Comparison of ENCODE assay signal across 18 cellular contexts in the genomic region with DNA sequence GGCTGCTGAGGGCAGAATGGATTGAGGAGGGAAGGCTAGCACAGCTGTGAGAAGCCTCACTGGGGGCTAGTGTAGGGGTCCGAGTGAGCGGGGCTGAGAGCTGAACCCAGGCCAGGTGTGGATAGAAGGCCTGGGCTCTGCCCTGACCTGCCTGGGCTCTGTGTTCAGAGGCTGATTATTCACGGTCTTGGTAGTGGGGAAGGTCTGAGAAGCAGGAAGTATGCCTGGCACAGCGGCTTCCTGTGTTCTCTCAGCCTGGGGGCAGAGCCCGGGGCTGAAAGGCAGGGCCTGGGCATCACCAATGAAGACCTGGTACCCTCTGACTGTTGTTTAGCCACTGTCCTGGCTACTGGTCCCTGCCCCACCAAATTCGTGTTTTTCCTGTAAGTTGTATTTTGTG.
DNase-seq lines count a peak whose midpoint lies in the region; ATAC-seq and TF ChIP-seq lines count a peak whose summit lies in the region.
"Had no signal": no experiment of that assay in that cellular context is flagged by ENCODE, and none has a peak within 500 bp of the region (broad histone marks: within the 10 kb centered on the region; RNA-seq: fewer than 3 reads in every experiment).

No MANE protein-coding gene starts in this region.

- 0 out of 20 replicates have a peak overlapping the region, but pooled peaks of 1 of the 10 experiments have one; percentile 23 for H3K4me3 ChIP-seq in BLaER1 treated with 17β-estradiol and CSF1 and Interleukin-3, amounts not matched to agents 10 nM and 100 nM
- H3K4me3 ChIP-seq in brain microvascular endothelial cell (ENCODE audit: low read depth, low read length), result no peak overlapping the region
- H3K4me3 ChIP-seq: right lobe of liver, suprapubic skin had no signal

- peaks cover 8 to 17% (median 12%) of the 10 kb centered on the region in 11 experiments; a peak in 20 of 22 replicates for H3K9me3 ChIP-seq in BLaER1 treated with 17β-estradiol and CSF1 and Interleukin-3, amounts not matched to agents 10 nM and 100 nM (replicated peaks in 1 of 11)
- H3K9me3 ChIP-seq: right lobe of liver, suprapubic skin had no signal

- no peaks in the 10 kb centered on the region for H4K20me1 ChIP-seq in BLaER1 treated with 17β-estradiol and CSF1 and Interleukin-3, amounts not matched to agents 10 nM and 100 nM

- H3K9me3 Mint-ChIP-seq in activated naive CD8-positive, alpha-beta T cell treated with anti-CD3 and anti-CD28 coated beads for 36 hours, result peaks cover 5% of the 10 kb centered on the region

- TF ChIP-seq CTCF in brain microvascular endothelial cell (IDR thresholded peaks at IDR 0.05; ENCODE audit: low read depth, low read length, missing control alignments), result no peak

- H3K9ac ChIP-seq in BLaER1 treated with 17β-estradiol and CSF1 and Interleukin-3, amounts not matched to agents 10 nM and 100 nM, result peak overlapping the region in 8 of 11 experiments; percentile 13 to 52 (median 44); a peak in 10 of 22 replicates

- H3K27ac Mint-ChIP-seq in activated naive CD8-positive, alpha-beta T cell treated with anti-CD3 and anti-CD28 coated beads for 36 hours, result peak overlapping the region; percentile 32

- no peaks in the 10 kb centered on the region for H3K27me3 Mint-ChIP-seq in activated naive CD8-positive, alpha-beta T cell treated with anti-CD3 and anti-CD28 coated beads for 36 hours

- no peaks in the 10 kb centered on the region for H3K36me3 ChIP-seq in BLaER1 treated with 17β-estradiol and CSF1 and Interleukin-3, amounts not matched to agents 10 nM and 100 nM
- H3K36me3 ChIP-seq in brain microvascular endothelial cell (replicated peaks), result no peaks in the 10 kb centered on the region
- H3K36me3 ChIP-seq: right lobe of liver, suprapubic skin had no signal

- peak overlapping the region; percentile 55 to 76 (median 69) for H3K4me2 ChIP-seq in BLaER1 treated with 17β-estradiol and CSF1 and Interleukin-3, amounts not matched to agents 10 nM and 100 nM

- H3K27me3 ChIP-seq in BLaER1 treated with 17β-estradiol and CSF1 and Interleukin-3, amounts not matched to agents 10 nM and 100 nM, result no peaks in the 10 kb centered on the region
- H3K27me3 ChIP-seq in brain microvascular endothelial cell (replicated peaks), result no peaks in the 10 kb centered on the region
- H3K27me3 ChIP-seq: right lobe of liver, suprapubic skin had no signal

- no peaks in the 10 kb centered on the region for H3K36me3 Mint-ChIP-seq in activated naive CD8-positive, alpha-beta T cell treated with anti-CD3 and anti-CD28 coated beads for 36 hours

- H3K4me3 Mint-ChIP-seq in activated naive CD8-positive, alpha-beta T cell treated with anti-CD3 and anti-CD28 coated beads for 36 hours, result no peak overlapping the region

- ATAC-seq in HG03139 (IDR thresholded peaks at IDR 0.05; ENCODE audit: unreplicated experiment) (no peak), HG03442 (IDR thresholded peaks at IDR 0.05; ENCODE audit: unreplicated experiment) (no peak)
- ATAC-seq: right lobe of liver had no signal

- peaks cover 11 to 18% (median 12%) of the 10 kb centered on the region in 10 experiments for H3K4me1 ChIP-seq in BLaER1 treated with 17β-estradiol and CSF1 and Interleukin-3, amounts not matched to agents 10 nM and 100 nM
- H3K4me1 ChIP-seq: right lobe of liver, suprapubic skin had no signal

- peaks cover 8% of the 10 kb centered on the region for H3K4me1 Mint-ChIP-seq in activated naive CD8-positive, alpha-beta T cell treated with anti-CD3 and anti-CD28 coated beads for 36 hours

- in situ Hi-C loops in brain microvascular endothelial cell (cut with HindIII; ENCODE audit: low pct_ligation_motif_present, low sequenced_read_pairs), result no loop called here

- DNase-seq in HT1080 (ENCODE audit: low read depth), result peak; percentile 18
- DNase-seq in activated naive CD8-positive, alpha-beta T cell treated with anti-CD3 and anti-CD28 coated beads for 36 hours, result no peak
- peak; percentile 11 for DNase-seq in midbrain (lab: John Stamatoyannopoulos, UW)
- DNase-seq in brain microvascular endothelial cell, result no peak
- DNase-seq: activated CD4-positive, alpha-beta T cell treated with anti-CD3 and anti-CD28 coated beads for 48 hours; activated T-cell treated with anti-CD3 and anti-CD28 coated beads, Interleukin-2, amount 50 U/mL, for 1 hour; AML-193; central memory CD4-positive, alpha-beta T cell; effector CD8-positive, alpha-beta T cell; GDM1; NCI-H2081 treated with DMSO at 0.1 percent for 48 hours; NCI-H510A; right lobe of liver; SHP77 treated with DMSO at 0.1 percent for 48 hours had no signal

- peak overlapping the region; percentile 41 to 74 (median 68); a peak in 20 of 22 replicates for H3K27ac ChIP-seq in BLaER1 treated with 17β-estradiol and CSF1 and Interleukin-3, amounts not matched to agents 10 nM and 100 nM
- no peak overlapping the region for H3K27ac ChIP-seq in brain microvascular endothelial cell
- H3K27ac ChIP-seq: right lobe of liver, suprapubic skin had no signal

Comparison
In these comparisons a context has a peak if more than half of its experiments do, and no peak if none do; other contexts are left out.
1. DNase-seq: peak in HT1080 (single experiment) and midbrain (single experiment); none in activated naive CD8-positive, alpha-beta T cell treated with anti-CD3 and anti-CD28 coated beads for 36 hours (single experiment) and brain microvascular endothelial cell (single experiment).